Comparison of ENCODE assay signal across 37 cellular contexts in the genomic region with DNA sequence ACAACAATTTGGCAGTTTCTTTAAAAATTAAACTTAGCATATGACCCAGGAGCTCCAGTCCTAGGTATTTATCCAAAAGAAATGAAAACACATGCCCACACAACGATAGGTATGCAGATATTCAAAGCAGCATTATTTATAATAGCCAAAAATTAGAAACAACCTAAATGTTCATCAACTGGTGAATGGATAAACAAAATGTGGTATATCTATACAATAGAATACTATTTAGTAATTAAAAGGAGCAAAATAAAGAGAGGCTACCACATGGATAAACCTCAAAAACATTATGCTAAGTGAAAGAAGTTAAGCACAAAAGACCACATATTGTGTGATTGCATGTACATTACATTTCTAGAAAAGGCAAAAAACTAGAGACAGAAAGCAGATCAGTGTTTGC. TPM values are rescaled to one million over a fixed set of nuclear protein-coding genes. Genes with fewer than 3 reads are reported as not detected.
DNase-seq lines count a peak whose midpoint lies in the region; ATAC-seq, FAIRE-seq and TF ChIP-seq lines count a peak whose summit lies in the region.
"Had no signal": no experiment of that assay in that cellular context is flagged by ENCODE, and none has a peak within 500 bp of the region (broad histone marks: within the 10 kb centered on the region; RNA-seq: fewer than 3 reads in every experiment).

No MANE protein-coding gene starts in this region.

- H3K9me3 ChIP-seq in SK-N-SH (no peaks in the 10 kb centered on the region), PC-3 (ENCODE audit: low read length) (no peaks in the 10 kb centered on the region), astrocyte (ENCODE audit: insufficient read depth, low read depth, low read length) (no peaks in the 10 kb centered on the region)
- H3K9me3 ChIP-seq: A549, BE2C, Caco-2 had no signal

- POLR2A ChIA-PET in SK-N-SH (lab: Yijun Ruan, JAX), result no interaction called here
- POLR2A ChIA-PET in PC-3 (lab: Charles Lee; ENCODE audit: unreplicated experiment), result no interaction called here

- H3F3A ChIP-seq in SK-N-SH (replicated peaks; ENCODE audit: insufficient read depth), result no peaks in the 10 kb centered on the region
- H3F3A ChIP-seq in PC-3 (ENCODE audit: low read length, unreplicated experiment), result no peaks in the 10 kb centered on the region

- H3K27me3 Mint-ChIP-seq in astrocyte (ENCODE audit: low read depth, unreplicated experiment) (no peaks in the 10 kb centered on the region), chondrocyte (ENCODE audit: low read depth) (no peaks in the 10 kb centered on the region)
- H3K27me3 Mint-ChIP-seq: CD4-positive, CD25-positive, alpha-beta regulatory T cell had no signal

- H3K4me3 Mint-ChIP-seq in astrocyte (ENCODE audit: unreplicated experiment), result no peak overlapping the region
- H3K4me3 Mint-ChIP-seq in chondrocyte (ENCODE audit: unreplicated experiment), result no peak overlapping the region
- H3K4me3 Mint-ChIP-seq: B cell; CD14-positive monocyte; CD4-positive, alpha-beta memory T cell; CD4-positive, alpha-beta T cell; CD4-positive, CD25-positive, alpha-beta regulatory T cell; CD8-positive, alpha-beta memory T cell; CD8-positive, alpha-beta T cell had no signal

- H2AFZ ChIP-seq in SK-N-SH (ENCODE audit: low read depth), result no peak overlapping the region
- H2AFZ ChIP-seq in PC-3 (ENCODE audit: low read length), result no peak overlapping the region
- no peak overlapping the region for H2AFZ ChIP-seq in astrocyte (ENCODE audit: low read depth, low read length)

- H3K4me2 ChIP-seq in SK-N-SH, result no peak overlapping the region
- peak overlapping the region; percentile 51 for H3K4me2 ChIP-seq in PC-3 (ENCODE audit: low read length)
- no peak overlapping the region for H3K4me2 ChIP-seq in astrocyte (ENCODE audit: low read length)
- H3K4me2 ChIP-seq: A549; BLaER1; BLaER1 treated with 17β-estradiol and CSF1 and Interleukin-3, amounts not matched to agents 10 nM and 100 nM had no signal

- BruUV-seq in PC-3 (replicated peaks; lab: Mats Ljungman, UMichigan), result no TSS peak

- CTCF ChIA-PET in SK-N-SH (lab: Yijun Ruan, JAX) (interaction anchor here (1.6 kb wide), 1 partner anchor 10 kb away, joined by 4 read pairs; no protein-coding TSS in a partner anchor), PC-3 (lab: Charles Lee) (interaction anchor here (1.2 kb wide), 1 partner anchor 133 kb away, joined by 4 read pairs; no protein-coding TSS in a partner anchor)

- H3K4me1 ChIP-seq in SK-N-SH (ENCODE audit: control insufficient read depth in 1 of 2, insufficient read depth in 2 of 2, low read depth in 1 of 2, low read length in 1 of 2) (peaks cover 6 to 21% of the 10 kb centered on the region in 2 experiments; a peak in 3 of 4 replicates), PC-3 (ENCODE audit: insufficient read depth, low read length) (peaks cover 27% of the 10 kb centered on the region), astrocyte (ENCODE audit: insufficient read depth, low read length) (peaks cover 22% of the 10 kb centered on the region)
- H3K4me1 ChIP-seq: BE2C, Caco-2 had no signal

- H3K79me2 ChIP-seq in SK-N-SH (ENCODE audit: insufficient read depth) (no peaks in the 10 kb centered on the region), PC-3 (ENCODE audit: low read length) (peaks cover 67% of the 10 kb centered on the region), astrocyte (ENCODE audit: insufficient read depth, low read length) (peaks cover 32% of the 10 kb centered on the region)

- H3K27ac ChIP-seq in SK-N-SH (ENCODE audit: low read depth in 2 of 2, low read length in 1 of 2) (no peak overlapping the region), PC-3 (ENCODE audit: low read length) (peak overlapping the region; percentile 44), astrocyte (ENCODE audit: low read depth, low read length) (no peak overlapping the region)
- H3K27ac ChIP-seq: 22Rv1; A549; BLaER1; BLaER1 treated with 17β-estradiol and CSF1 and Interleukin-3, amounts not matched to agents 10 nM and 100 nM; C4-2B had no signal

- H3K4me1 Mint-ChIP-seq in astrocyte (ENCODE audit: low read depth, unreplicated experiment) (peaks cover 55% of the 10 kb centered on the region), chondrocyte (ENCODE audit: low read depth) (peaks cover 66% of the 10 kb centered on the region)
- H3K4me1 Mint-ChIP-seq: CD4-positive, alpha-beta memory T cell; CD4-positive, CD25-positive, alpha-beta regulatory T cell; CD8-positive, alpha-beta memory T cell had no signal

- H3K9ac ChIP-seq in SK-N-SH (no peak overlapping the region), PC-3 (ENCODE audit: low read length) (no peak overlapping the region), astrocyte (ENCODE audit: low read length) (no peak overlapping the region)
- H3K9ac ChIP-seq: BLaER1; BLaER1 treated with 17β-estradiol and CSF1 and Interleukin-3, amounts not matched to agents 10 nM and 100 nM had no signal

- 90% methylated on average over 1 of the region's 1 CpG for WGBS in SK-N-SH (ENCODE audit: low lambda C conversion rate)

- no peaks in the 10 kb centered on the region for H3K36me3 ChIP-seq in SK-N-SH (replicated peaks in 1 of 2; ENCODE audit: control insufficient read depth in 1 of 2, insufficient read depth in 2 of 2, low read length in 1 of 2)
- H3K36me3 ChIP-seq in PC-3 (ENCODE audit: low read depth, low read length), result no peaks in the 10 kb centered on the region
- no peaks in the 10 kb centered on the region for H3K36me3 ChIP-seq in astrocyte (ENCODE audit: insufficient read depth, low read length)
- H3K36me3 ChIP-seq: BE2C; BLaER1; BLaER1 treated with 17β-estradiol and CSF1 and Interleukin-3, amounts not matched to agents 10 nM and 100 nM had no signal

- no peak for TF ChIP-seq EP300 in SK-N-SH (IDR thresholded peaks at IDR 0.05; ENCODE audit: borderline replicate concordance in 1 of 2, low read depth in 1 of 2, low read length in 1 of 2)

- no peak for FAIRE-seq in astrocyte (lab: Jason Lieb, UNC)
- FAIRE-seq: A204.1, A549, D721Med had no signal

- TF ChIP-seq CTCF in SK-N-SH (IDR thresholded peaks at IDR 0.05) (no peak), PC-3 (conservative IDR thresholded peaks at IDR 0.05; ENCODE audit: low read depth, low read length) (no peak), astrocyte (IDR thresholded peaks at IDR 0.05; ENCODE audit: insufficient read depth, low read depth, low read length) (no peak), chondrocyte (IDR thresholded peaks at IDR 0.05) (no peak)

- H3K9me3 Mint-ChIP-seq in astrocyte (ENCODE audit: unreplicated experiment) (peaks cover 9% of the 10 kb centered on the region), chondrocyte (ENCODE audit: low read depth) (no peaks in the 10 kb centered on the region)
- H3K9me3 Mint-ChIP-seq: CD4-positive, alpha-beta T cell; CD8-positive, alpha-beta T cell had no signal

- DNase-seq in SK-N-SH, result no peak
- DNase-seq in PC-3, result no peak
- DNase-seq in astrocyte (ENCODE audit: low read depth), result no peak
- DNase-seq in chondrocyte (ENCODE audit: low spot score), result no peak
- no peak for DNase-seq in NCI-H748 treated with DMSO at 0.1 percent for 48 hours (lab: John Stamatoyannopoulos, UW)
- DNase-seq in iPS-NIHi7 (ENCODE audit: extremely low spot score), result no peak
- DNase-seq: 8988T; ACHN; AML-193; BE2C; C1 segment of cervical spinal cord; Caco-2; Calu3; CD4-positive, alpha-beta memory T cell; CD4-positive, alpha-beta T cell; CD4-positive, CD25-positive, alpha-beta regulatory T cell; CD8-positive, alpha-beta memory T cell; CD8-positive, alpha-beta T cell; COR-L47; DMS 273 treated with DMSO at 0.1 percent for 48 hours; DMS153; DMS53; DMS79; DMS79 treated with DMSO at 0.1 percent for 48 hours; DND-41; EL had no signal

- H3K9me2 ChIP-seq in SK-N-SH (no peaks in the 10 kb centered on the region), PC-3 (replicated peaks; ENCODE audit: low read length) (no peaks in the 10 kb centered on the region)

- ATAC-seq in SK-N-SH treated with all-trans-retinoic acid at 6 μM for 48 hours (no peak), PC-3 (no peak), GM19452 (IDR thresholded peaks at IDR 0.05; ENCODE audit: unreplicated experiment) (no peak)
- ATAC-seq: A549; CD8-positive, alpha-beta T cell had no signal

- intact Hi-C loops in PC-3 (cut with micrococcal nuclease), result no loop called here

- H4K20me1 ChIP-seq in SK-N-SH (ENCODE audit: insufficient read depth) (no peaks in the 10 kb centered on the region), PC-3 (ENCODE audit: low read length) (peaks cover 18% of the 10 kb centered on the region; the same call in 1 of the 2 replicates), astrocyte (ENCODE audit: insufficient read depth, low read length) (peaks cover 33% of the 10 kb centered on the region)
- H4K20me1 ChIP-seq: BLaER1; BLaER1 treated with 17β-estradiol and CSF1 and Interleukin-3, amounts not matched to agents 10 nM and 100 nM had no signal

- H3K36me3 Mint-ChIP-seq in astrocyte (ENCODE audit: low read depth, unreplicated experiment) (peaks cover 4% of the 10 kb centered on the region), chondrocyte (ENCODE audit: low read depth) (peaks cover 4% of the 10 kb centered on the region)
- H3K36me3 Mint-ChIP-seq: CD14-positive monocyte; CD4-positive, alpha-beta memory T cell; CD4-positive, CD25-positive, alpha-beta regulatory T cell; CD8-positive, alpha-beta memory T cell; CD8-positive, alpha-beta T cell had no signal

- no peak overlapping the region for H3K4me3 ChIP-seq in SK-N-SH (ENCODE audit: low read depth in 2 of 2, low read length in 1 of 2)
- no peak overlapping the region for H3K4me3 ChIP-seq in PC-3 (ENCODE audit: low read length)
- H3K4me3 ChIP-seq in astrocyte (ENCODE audit: insufficient read depth, low read depth, low read length), result no peak overlapping the region
- H3K4me3 ChIP-seq: A549; BLaER1; BLaER1 treated with 17β-estradiol and CSF1 and Interleukin-3, amounts not matched to agents 10 nM and 100 nM had no signal

- no peaks in the 10 kb centered on the region for H3K27me3 ChIP-seq in SK-N-SH (ENCODE audit: insufficient read depth)
- H3K27me3 ChIP-seq in PC-3 (ENCODE audit: low read length), result no peaks in the 10 kb centered on the region
- no peaks in the 10 kb centered on the region for H3K27me3 ChIP-seq in astrocyte (ENCODE audit: insufficient read depth, low read length)
- H3K27me3 ChIP-seq: BE2C; BLaER1; BLaER1 treated with 17β-estradiol and CSF1 and Interleukin-3, amounts not matched to agents 10 nM and 100 nM had no signal

- no peak for TF ChIP-seq RAD21 in SK-N-SH (IDR thresholded peaks at IDR 0.05; ENCODE audit: low read length)

- H3K27ac Mint-ChIP-seq in astrocyte (ENCODE audit: unreplicated experiment), result peak overlapping the region; percentile 62
- peak overlapping the region; percentile 17 for H3K27ac Mint-ChIP-seq in chondrocyte (ENCODE audit: unreplicated experiment)
- H3K27ac Mint-ChIP-seq: B cell; CD14-positive monocyte; CD4-positive, alpha-beta memory T cell; CD4-positive, alpha-beta T cell; CD8-positive, alpha-beta memory T cell; CD8-positive, alpha-beta T cell had no signal

TF ChIP-seq in SK-N-SH treated with all-trans-retinoic acid at 6 μM for 48 hours, 23 proteins besides CTCF, POLR2A, EP300 and RAD21 (continues in another document):
- peak; percentile 93 for TF ChIP-seq ZNF8 (CRISPR knock-in tag; IDR thresholded peaks at IDR 0.05)

TF ChIP-seq in SK-N-SH, 30 proteins besides CTCF, POLR2A, EP300 and RAD21 (continues in another document):
- no peak for TF ChIP-seq MXI1 (IDR thresholded peaks at IDR 0.05; ENCODE audit: low read depth, low read length)

RNA-seq across cellular contexts. Expression of gene ROR1, which starts 51.3 kb away (rescaled TPM):
- polyA plus RNA-seq in SK-N-SH (2012; rRNA removed), result 4.0 and 5.5 TPM in 2 replicates
- polyA plus RNA-seq in SK-N-SH (2012; cell fraction: cytosol; rRNA removed), result 6.1 and 6.7 TPM in 2 replicates
- 3.8 and 5.0 TPM in 2 replicates for polyA plus RNA-seq in SK-N-SH (2012; cell fraction: nucleus; rRNA removed)
- total RNA-seq in PC-3 (2014; rRNA removed) (16.5 and 22.6 TPM in 2 replicates), astrocyte (38.3 and 40.5 TPM in 2 replicates), chondrocyte (75.2 to 131 TPM (median 123 TPM) in 3 replicates)
- total RNA-seq: CD4-positive, alpha-beta memory T cell; CD4-positive, alpha-beta T cell; CD4-positive, CD25-positive, alpha-beta regulatory T cell; CD8-positive, alpha-beta memory T cell; CD8-positive, alpha-beta T cell had no signal
- polyA plus RNA-seq: CD14-positive monocyte; CD4-positive, alpha-beta memory T cell; CD4-positive, CD25-positive, alpha-beta regulatory T cell; CD8-positive, alpha-beta memory T cell had no signal
